ENCODE assay signal across 19 cellular contexts in genomic region chr3:135860761-135861160, GRCh38.
DNase-seq lines count a peak whose midpoint lies in the region; ATAC-seq and TF ChIP-seq lines count a peak whose summit lies in the region.
"Had no signal": no experiment of that assay in that cellular context is flagged by ENCODE, and none has a peak within 500 bp of the region (broad histone marks: within the 10 kb centered on the region; RNA-seq: fewer than 3 reads in every experiment).

No MANE protein-coding gene starts in this region.

- H3K4me1 Mint-ChIP-seq in naive thymus-derived CD4-positive, alpha-beta T cell, result no peaks in the 10 kb centered on the region

- POLR2A ChIA-PET in naive thymus-derived CD4-positive, alpha-beta T cell (lab: Charles Lee), result no interaction called here

- no peak overlapping the region for H3K4me3 Mint-ChIP-seq in naive thymus-derived CD4-positive, alpha-beta T cell
- H3K4me3 Mint-ChIP-seq: HFFc6 had no signal

- H3K27ac Mint-ChIP-seq in naive thymus-derived CD4-positive, alpha-beta T cell, result no peak overlapping the region
- H3K27ac Mint-ChIP-seq: HFFc6 had no signal

- TF ChIP-seq CTCF in AG10803 (conservative IDR thresholded peaks at IDR 0.05; ENCODE audit: low read length) (no peak), astrocyte of the cerebellum (IDR thresholded peaks at IDR 0.05; ENCODE audit: low read depth, low read length, missing control alignments) (no peak)

- peaks cover 0 to 6% (median 5%) of the 10 kb centered on the region in 5 donors for H3K27me3 Mint-ChIP-seq in naive thymus-derived CD4-positive, alpha-beta T cell

- no peaks in the 10 kb centered on the region for H3K36me3 Mint-ChIP-seq in naive thymus-derived CD4-positive, alpha-beta T cell

- H3K4me3 ChIP-seq in AG10803 (ENCODE audit: low read length) (no peak overlapping the region), astrocyte of the cerebellum (ENCODE audit: low read depth, low read length) (no peak overlapping the region)
- no peak overlapping the region for H3K4me3 ChIP-seq in naive thymus-derived CD4-positive, alpha-beta T cell (ENCODE audit: low read length)
- H3K4me3 ChIP-seq: A549, K562, Peyer's patch had no signal

- no peak overlapping the region for H3K27ac ChIP-seq in naive thymus-derived CD4-positive, alpha-beta T cell (ENCODE audit: low read depth, low read length)
- H3K27ac ChIP-seq: A549, Peyer's patch had no signal

- DNase-seq in AG10803 (ENCODE audit: low read depth) (peak; percentile 38), NCI-H1092 treated with DMSO at 0.1 percent for 48 hours (lab: John Stamatoyannopoulos, UW) (peak; percentile 13), NCI-H524 treated with DMSO at 0.1 percent for 48 hours (lab: John Stamatoyannopoulos, UW) (peak; percentile 12), astrocyte of the cerebellum (ENCODE audit: low read depth) (peak; percentile 22), activated T-cell treated with anti-CD3 and anti-CD28 coated beads for 4 hours (no peak), pons (ENCODE audit: low spot score) (no peak)
- DNase-seq in naive thymus-derived CD4-positive, alpha-beta T cell, result no peak
- DNase-seq: C1 segment of cervical spinal cord, DMS 273 treated with DMSO at 0.1 percent for 48 hours, HFFc6, NCI-H1694, NCI-H748 treated with DMSO at 0.1 percent for 48 hours, Peyer's patch, T-helper 1 cell had no signal

- intact Hi-C loops in naive thymus-derived CD4-positive, alpha-beta T cell (cut with micrococcal nuclease), result no loop called here

- peaks cover 0 to 5% (median 0%) of the 10 kb centered on the region in 11 donors for H3K9me3 Mint-ChIP-seq in naive thymus-derived CD4-positive, alpha-beta T cell
- H3K9me3 Mint-ChIP-seq: HFFc6 had no signal

- CTCF ChIA-PET in naive thymus-derived CD4-positive, alpha-beta T cell (lab: Charles Lee), result no interaction called here

- no peak for ATAC-seq in naive thymus-derived CD4-positive, alpha-beta T cell
- ATAC-seq in HG02571 (IDR thresholded peaks at IDR 0.05; ENCODE audit: unreplicated experiment), result no peak
- ATAC-seq: A549, K562, Right ventricle myocardium inferior, SK-N-SH treated with all-trans-retinoic acid at 6 μM for 48 hours had no signal

- H3K36me3 ChIP-seq in naive thymus-derived CD4-positive, alpha-beta T cell (ENCODE audit: control insufficient read depth in 2 of 3, insufficient read depth in 3 of 3, low read length in 3 of 3), result no peaks in the 10 kb centered on the region
- H3K36me3 ChIP-seq: Peyer's patch had no signal

- no peaks in the 10 kb centered on the region for H3K4me1 ChIP-seq in naive thymus-derived CD4-positive, alpha-beta T cell (ENCODE audit: control insufficient read depth in 2 of 2, insufficient read depth in 2 of 2, low read length in 2 of 2)
- H3K4me1 ChIP-seq: A549, Peyer's patch had no signal

- in situ Hi-C loops in astrocyte of the cerebellum (cut with HindIII; ENCODE audit: low sequenced_read_pairs), result no loop called here

- H3K9me3 ChIP-seq in naive thymus-derived CD4-positive, alpha-beta T cell (ENCODE audit: control insufficient read depth in 2 of 3, low read length in 3 of 3), result no peaks in the 10 kb centered on the region
- H3K9me3 ChIP-seq: A549, Peyer's patch had no signal

- H3K27me3 ChIP-seq in naive thymus-derived CD4-positive, alpha-beta T cell (ENCODE audit: control insufficient read depth in 2 of 2, insufficient read depth in 2 of 2, low read length in 2 of 2), result no peaks in the 10 kb centered on the region
- H3K27me3 ChIP-seq: Peyer's patch had no signal

Comparison
In these comparisons a context has a peak if more than half of its experiments do, and no peak if none do; other contexts are left out.
1. DNase-seq: peak in AG10803 (single experiment), NCI-H1092 treated with DMSO at 0.1 percent for 48 hours (single experiment), NCI-H524 treated with DMSO at 0.1 percent for 48 hours (single experiment) and astrocyte of the cerebellum (single experiment); none in activated T-cell treated with anti-CD3 and anti-CD28 coated beads for 4 hours (single experiment), naive thymus-derived CD4-positive, alpha-beta T cell (0 of 9) and pons (single experiment).